Comparison of ENCODE assay signal across 18 cellular contexts in the genomic region with DNA sequence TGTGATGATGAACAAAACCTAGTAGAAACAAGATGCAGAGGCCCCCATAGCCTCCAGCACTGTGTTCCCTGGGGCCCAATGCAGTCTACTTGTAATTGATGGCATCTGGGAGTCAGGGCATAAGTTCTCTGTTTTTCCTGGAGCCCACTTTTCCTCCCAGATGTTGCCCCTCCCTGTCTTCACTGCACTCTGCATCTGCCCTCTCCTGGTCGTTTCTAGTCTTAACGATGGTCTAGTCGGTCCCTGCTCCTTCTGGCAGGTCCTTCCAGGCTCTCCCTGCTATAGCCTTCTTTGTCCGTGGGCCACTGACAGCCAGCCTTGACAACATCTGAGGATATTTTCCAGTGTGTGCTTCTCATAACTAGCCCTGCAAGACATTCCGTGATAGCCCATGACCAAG.
"Had no signal": no experiment of that assay in that cellular context is flagged by ENCODE, and none has a peak within 500 bp of the region (broad histone marks: within the 10 kb centered on the region; RNA-seq: fewer than 3 reads in every experiment).

No MANE protein-coding gene starts in this region.

- H3K27me3 ChIP-seq: neutrophil, pancreas, upper lobe of right lung had no signal

- H3K27ac ChIP-seq: lower lobe of right lung, neutrophil, pancreas, upper lobe of right lung had no signal

- H3K4me1 ChIP-seq: pancreas had no signal

- H3K9me3 Mint-ChIP-seq: activated naive CD8-positive, alpha-beta T cell treated with anti-CD3 and anti-CD28 coated beads for 36 hours; activated T-helper 1 cell treated with anti-CD3 and anti-CD28 coated beads, Interleukin-12 subunit alpha, Interleukin-12 subunit beta, Interleukin-2, Interleukin-4 antibody, amounts not matched to agents 30 ng/mL and 10 ng/mL and 1 ng/mL, durations not matched to agents 14 hours and 24 hours and 36 hours; effector memory CD8-positive, alpha-beta T cell; natural killer cell treated with Interleukin-12 subunit alpha and Interleukin-12 subunit beta and Interleukin-15 and Interleukin-18, amount 100 ng/mL, for 72 hours had no signal

- DNase-seq: activated CD4-positive, alpha-beta T cell treated with anti-CD3 and anti-CD28 coated beads for 36 hours; activated CD4-positive, alpha-beta T cell treated with anti-CD3 and anti-CD28 coated beads, Interleukin-2, amount 50 U/mL, for 48 hours; activated naive CD8-positive, alpha-beta T cell treated with anti-CD3 and anti-CD28 coated beads for 36 hours; amygdala; caudate nucleus; effector memory CD8-positive, alpha-beta T cell; left colon; lower lobe of right lung; pancreas; stimulated activated CD4-positive, alpha-beta T cell treated with anti-CD3 and anti-CD28 coated beads, Interleukin-4, amount 100 ng/mL, for 1 hour; upper lobe of right lung had no signal

- H3K4me3 Mint-ChIP-seq: activated CD4-positive, alpha-beta T cell treated with anti-CD3 and anti-CD28 coated beads for 36 hours; activated naive CD8-positive, alpha-beta T cell treated with anti-CD3 and anti-CD28 coated beads for 36 hours; activated T-helper 1 cell treated with anti-CD3 and anti-CD28 coated beads, Interleukin-12 subunit alpha, Interleukin-12 subunit beta, Interleukin-2, Interleukin-4 antibody, amounts not matched to agents 30 ng/mL and 10 ng/mL and 1 ng/mL, durations not matched to agents 14 hours and 24 hours and 36 hours; effector memory CD8-positive, alpha-beta T cell; natural killer cell treated with Interleukin-12 subunit alpha and Interleukin-12 subunit beta and Interleukin-15 and Interleukin-18, amount 100 ng/mL, for 72 hours; WTC11 had no signal

- ATAC-seq: activated CD4-positive, alpha-beta T cell treated with anti-CD3 and anti-CD28 coated beads for 36 hours; effector memory CD8-positive, alpha-beta T cell; left colon; lower lobe of right lung; natural killer cell treated with Interleukin-12 subunit alpha and Interleukin-12 subunit beta and Interleukin-15 and Interleukin-18, amount 100 ng/mL, for 72 hours; pancreas; sciatic nerve; upper lobe of right lung; WTC11 had no signal

- H3K27ac Mint-ChIP-seq: activated CD4-positive, alpha-beta T cell treated with anti-CD3 and anti-CD28 coated beads for 36 hours; activated naive CD8-positive, alpha-beta T cell treated with anti-CD3 and anti-CD28 coated beads for 36 hours; activated T-helper 1 cell treated with anti-CD3 and anti-CD28 coated beads, Interleukin-12 subunit alpha, Interleukin-12 subunit beta, Interleukin-2, Interleukin-4 antibody, amounts not matched to agents 30 ng/mL and 10 ng/mL and 1 ng/mL, durations not matched to agents 14 hours and 24 hours and 36 hours; effector memory CD8-positive, alpha-beta T cell; natural killer cell treated with Interleukin-12 subunit alpha and Interleukin-12 subunit beta and Interleukin-15 and Interleukin-18, amount 100 ng/mL, for 72 hours; WTC11 had no signal

- H3K4me3 ChIP-seq: lower lobe of right lung, pancreas, smooth muscle cell, thoracic aorta, upper lobe of right lung had no signal

- H3K36me3 ChIP-seq: lower lobe of right lung, neutrophil, pancreas, thoracic aorta, upper lobe of right lung had no signal

- H3K9me3 ChIP-seq: lower lobe of right lung, neutrophil, pancreas, thoracic aorta, upper lobe of right lung had no signal

- H3K36me3 Mint-ChIP-seq: natural killer cell treated with Interleukin-12 subunit alpha and Interleukin-12 subunit beta and Interleukin-15 and Interleukin-18, amount 100 ng/mL, for 72 hours had no signal
